1 cellular context compared by ENCODE assay signal in genomic region chr4:183444149-183444952, GRCh38.
TF ChIP-seq lines count a peak whose summit lies in the region.

CDKN2AIP (plus strand) TSS chr4:183444636; CDS start chr4:183444798, 162 bp downstream.

TF ChIP-seq in HepG2, 621 proteins besides CTCF, POLR2A, EP300 and RAD21 (continued from another document and continues in another):
- TF ChIP-seq ZBTB39 (CRISPR knock-in tag; IDR thresholded peaks at IDR 0.05) (no peak), TFAP4 (IDR thresholded peaks at IDR 0.05; ENCODE audit: borderline replicate concordance, low read depth) (peak; percentile 73; the same call in 1 of the 2 replicates), HDAC2 (CRISPR knock-in tag; IDR thresholded peaks at IDR 0.05) (peak; percentile 53), SNRNP70 (IDR thresholded peaks at IDR 0.05; ENCODE audit: low read depth, low read length) (no peak), TP53 (CRISPR knock-in tag; conservative IDR thresholded peaks at IDR 0.05) (no peak; the same call in 1 of the 2 replicates), ISL2 (CRISPR knock-in tag; IDR thresholded peaks at IDR 0.05) (no peak), ZBTB33 (CRISPR knock-in tag; IDR thresholded peaks at IDR 0.05) (no peak; the same call in 1 of the 2 replicates), TEF (CRISPR knock-in tag; IDR thresholded peaks at IDR 0.05) (0 out of 2 replicates have a peak, but pooled peaks have one; percentile 49), ZNF230 (CRISPR knock-in tag; IDR thresholded peaks at IDR 0.05) (0 out of 2 replicates have a peak, but pooled peaks have one; percentile 7), ZSCAN30 (CRISPR knock-in tag; IDR thresholded peaks at IDR 0.05) (no peak), SP5 (CRISPR knock-in tag; IDR thresholded peaks at IDR 0.05; ENCODE audit: borderline replicate concordance, low read depth) (peak; percentile 50; the same call in 1 of the 2 replicates), DZIP1 (CRISPR knock-in tag; IDR thresholded peaks at IDR 0.05) (no peak), NBN (conservative IDR thresholded peaks at IDR 0.05) (no peak), ZNF792 (CRISPR knock-in tag; IDR thresholded peaks at IDR 0.05) (0 out of 2 replicates have a peak, but pooled peaks have one; percentile 2), MTERF4 (CRISPR knock-in tag; IDR thresholded peaks at IDR 0.05) (peak; percentile 80), ZNF503 (CRISPR knock-in tag; IDR thresholded peaks at IDR 0.05) (no peak; the same call in 1 of the 2 replicates), TFE3 (CRISPR knock-in tag; IDR thresholded peaks at IDR 0.05) (no peak), ZZZ3 (CRISPR knock-in tag; IDR thresholded peaks at IDR 0.05; ENCODE audit: borderline replicate concordance) (peak; percentile 68; the same call in 1 of the 2 replicates), ZNF143 (CRISPR knock-in tag; IDR thresholded peaks at IDR 0.05) (peak; percentile 87), PHF8 (CRISPR knock-in tag; IDR thresholded peaks at IDR 0.05) (peak; percentile 98), ZNF432 (CRISPR knock-in tag; IDR thresholded peaks at IDR 0.05; ENCODE audit: borderline replicate concordance) (no peak), ZNF7 (CRISPR knock-in tag; IDR thresholded peaks at IDR 0.05) (no peak), ZBTB7A (CRISPR knock-in tag; IDR thresholded peaks at IDR 0.05) (no peak), SAP130 (CRISPR knock-in tag; IDR thresholded peaks at IDR 0.05; ENCODE audit: low read depth) (peak; percentile 78), ZNF263 (CRISPR knock-in tag; IDR thresholded peaks at IDR 0.05) (no peak), TERF1 (CRISPR knock-in tag; IDR thresholded peaks at IDR 0.05) (no peak; the same call in 1 of the 2 replicates), ZNF251 (CRISPR knock-in tag; IDR thresholded peaks at IDR 0.05) (no peak), ZNF10 (CRISPR knock-in tag; IDR thresholded peaks at IDR 0.05; ENCODE audit: borderline replicate concordance, low read depth) (no peak), ZNF703 (CRISPR knock-in tag; IDR thresholded peaks at IDR 0.05; ENCODE audit: borderline replicate concordance) (peak; percentile 83; the same call in 1 of the 2 replicates), ZNF709 (CRISPR knock-in tag; IDR thresholded peaks at IDR 0.05) (peak; percentile 50; the same call in 1 of the 2 replicates), ZBTB38 (CRISPR knock-in tag; IDR thresholded peaks at IDR 0.05) (peak; percentile 45; the same call in 1 of the 2 replicates), DMAP1 (CRISPR knock-in tag; IDR thresholded peaks at IDR 0.05) (peak; percentile 76), THAP7 (CRISPR knock-in tag; IDR thresholded peaks at IDR 0.05) (no peak), ZNF510 (CRISPR knock-in tag; IDR thresholded peaks at IDR 0.05; ENCODE audit: low read depth) (no peak), CHD4 (IDR thresholded peaks at IDR 0.05; ENCODE audit: borderline replicate concordance, low read length) (no peak), ZNF292 (CRISPR knock-in tag; IDR thresholded peaks at IDR 0.05; ENCODE audit: borderline replicate concordance, low read depth) (peak; percentile 51; the same call in 1 of the 2 replicates), DMTF1 (CRISPR knock-in tag; IDR thresholded peaks at IDR 0.05) (no peak), FIP1L1 (IDR thresholded peaks at IDR 0.05; ENCODE audit: borderline replicate concordance, insufficient read depth, low read depth, low read length) (no peak), SPEN (CRISPR knock-in tag; IDR thresholded peaks at IDR 0.05; ENCODE audit: low read depth) (peak; percentile 97), ZFP1 (CRISPR knock-in tag; IDR thresholded peaks at IDR 0.05) (no peak), TCF7L2 (IDR thresholded peaks at IDR 0.05; ENCODE audit: low read depth, low read length) (no peak), PHF20 (CRISPR knock-in tag; IDR thresholded peaks at IDR 0.05) (peak; percentile 80), KDM1A (CRISPR knock-in tag; IDR thresholded peaks at IDR 0.05) (no peak), HNF4A (CRISPR knock-in tag; IDR thresholded peaks at IDR 0.05) (peak; percentile 90), FOXA1 (IDR thresholded peaks at IDR 0.05) (no peak), FOXA1 (CRISPR knock-in tag; IDR thresholded peaks at IDR 0.05) (peak; percentile 64), RFX3 (CRISPR knock-in tag; IDR thresholded peaks at IDR 0.05) (no peak), PPARG (CRISPR knock-in tag; conservative IDR thresholded peaks at IDR 0.05) (0 out of 2 replicates have a peak, but pooled peaks have one; percentile 9)
